Comparison of ENCODE assay signal across 8 cellular contexts in genomic region chr1:16367258-16367967, GRCh38. TPM values are rescaled to one million over a fixed set of nuclear protein-coding genes. Genes with fewer than 3 reads are reported as not detected.
DNase-seq lines count a peak whose midpoint lies in the region; ATAC-seq and FAIRE-seq lines count a peak whose summit lies in the region.

No MANE protein-coding gene starts in this region.

- peak overlapping the region; percentile 77 to 85 for H3K4me3 ChIP-seq in esophagus (ENCODE audit: low read depth in 1 of 2, low read length in 2 of 2)

- H3K4me1 ChIP-seq in esophagus (ENCODE audit: control insufficient read depth in 2 of 2, insufficient read depth in 2 of 2, low read length in 1 of 2) = no peaks in the 10 kb centered on the region

- H3K27me3 ChIP-seq in esophagus (ENCODE audit: control insufficient read depth in 1 of 2, insufficient read depth in 2 of 2, low read length in 2 of 2) = no peaks in the 10 kb centered on the region

- 0 to 1% methylated on average over 38 to 47 of the region's 47 CpGs for WGBS in esophagus, 2 donors

- peak overlapping the region; percentile 94 to 97 for H3K27ac ChIP-seq in esophagus (ENCODE audit: low read depth in 2 of 2, low read length in 1 of 2)

- peak; percentile 96 for DNase-seq in CD1c-positive myeloid dendritic cell (ENCODE audit: extremely low spot score)
- DNase-seq in GM19239 (ENCODE audit: insufficient read length, low spot score) = peak; percentile 68
- DNase-seq in NOMO-1 treated with dmso at 0.1 percent for 144 hours (lab: John Stamatoyannopoulos, UW; ENCODE audit: unreplicated experiment) = peak; percentile 84
- DNase-seq in activated CD8-positive, alpha-beta memory T cell treated with anti-CD3 and anti-CD28 coated beads, Interleukin-2, amount 50 U/mL, for 48 hours = peak; percentile 91
- peak; percentile 90 for DNase-seq in myocyte (ENCODE audit: low read depth)
- DNase-seq in stimulated activated CD8-positive, alpha-beta memory T cell treated with anti-CD3 and anti-CD28 coated beads, Interleukin-7, amount 100 ng/mL, for 4 hours (ENCODE audit: low read depth in 2 of 2) = peak; percentile 78 to 85

- H3K36me3 ChIP-seq in esophagus (ENCODE audit: control insufficient read depth in 2 of 2, insufficient read depth in 2 of 2, low read length in 1 of 2) = no peaks in the 10 kb centered on the region

- peak; percentile 93 for FAIRE-seq in GM19239 (lab: Jason Lieb, UNC)

- H3K9me3 ChIP-seq in esophagus (ENCODE audit: control insufficient read depth in 2 of 2, insufficient read depth in 1 of 2, low read depth in 1 of 2, low read length in 1 of 2) = no peaks in the 10 kb centered on the region

- ATAC-seq in HG03439 (IDR thresholded peaks at IDR 0.05; ENCODE audit: unreplicated experiment) = peak; percentile 67

RNA-seq across cellular contexts. Expression of gene SZRD1, which starts 0.4 kb away (rescaled TPM):
- 10 to 100 TPM; 48.5 to 69.6 TPM for polyA plus RNA-seq in esophagus
- total RNA-seq in myocyte = 76.2 and 79.3 TPM in 2 replicates
- 96.6 TPM for polyA plus RNA-seq in myocyte (2012)

RNA-seq across cellular contexts. Expression of gene FBXO42, which starts 15.1 kb away (rescaled TPM):
- polyA plus RNA-seq in esophagus = 10 to 100 TPM; 11.6 to 12.4 TPM
- 14.8 and 17.7 TPM in 2 replicates for total RNA-seq in myocyte
- 14.9 TPM for polyA plus RNA-seq in myocyte (2012)

Comparison
In these comparisons a context has a peak if more than half of its experiments do, and no peak if none do; other contexts are left out.
1. Peak in every context shown above with its lines: DNase-seq, ATAC-seq, H3K4me3 ChIP-seq and H3K27ac ChIP-seq.